24 cellular contexts compared by ENCODE assay signal in genomic region chr2:60583604-60584003, GRCh38. TPM values are rescaled to one million over a fixed set of nuclear protein-coding genes. Genes with fewer than 3 reads are reported as not detected.
DNase-seq lines count a peak whose midpoint lies in the region; ATAC-seq, FAIRE-seq and TF ChIP-seq lines count a peak whose summit lies in the region.
"Had no signal": no experiment of that assay in that cellular context is flagged by ENCODE, and none has a peak within 500 bp of the region (broad histone marks: within the 10 kb centered on the region; RNA-seq: fewer than 3 reads in every experiment).

No MANE protein-coding gene starts in this region.

- peaks cover 68% of the 10 kb centered on the region for H3K4me1 ChIP-seq in BLaER1
- H3K4me1 ChIP-seq in BLaER1 treated with 17β-estradiol and CSF1 and Interleukin-3, amounts not matched to agents 10 nM and 100 nM: peaks cover 0 to 73% (median 46%) of the 10 kb centered on the region in 10 experiments; a peak in 16 of 20 replicates
- H3K4me1 ChIP-seq: BE2C had no signal

- H3K9ac ChIP-seq in BLaER1: no peak overlapping the region
- no peak overlapping the region for H3K9ac ChIP-seq in BLaER1 treated with 17β-estradiol and CSF1 and Interleukin-3, amounts not matched to agents 10 nM and 100 nM

- FAIRE-seq in bronchial epithelial cell (lab: Jason Lieb, UNC): peak; percentile 36
- FAIRE-seq: A204.1, G401.6, GM12891, GM19239 had no signal

- ATAC-seq in GM21390 (IDR thresholded peaks at IDR 0.05; ENCODE audit: unreplicated experiment) (no peak), GM21423 (IDR thresholded peaks at IDR 0.05; ENCODE audit: unreplicated experiment) (no peak)

- no peaks in the 10 kb centered on the region for H4K20me1 ChIP-seq in BLaER1
- no peaks in the 10 kb centered on the region for H4K20me1 ChIP-seq in BLaER1 treated with 17β-estradiol and CSF1 and Interleukin-3, amounts not matched to agents 10 nM and 100 nM

- H3K4me2 ChIP-seq in BLaER1: peak overlapping the region; percentile 92
- peak overlapping the region in 9 of 11 experiments; percentile 11 to 83 (median 45); a peak in 13 of 22 replicates for H3K4me2 ChIP-seq in BLaER1 treated with 17β-estradiol and CSF1 and Interleukin-3, amounts not matched to agents 10 nM and 100 nM

- H3K27ac ChIP-seq in BLaER1 (no peak overlapping the region), dorsolateral prefrontal cortex (no peak overlapping the region)
- no peak overlapping the region for H3K27ac ChIP-seq in BLaER1 treated with 17β-estradiol and CSF1 and Interleukin-3, amounts not matched to agents 10 nM and 100 nM

- DNase-seq in bronchial epithelial cell (ENCODE audit: low read depth) (no peak), left kidney (ENCODE audit: low read depth, low spot score) (peak; percentile 20), dorsolateral prefrontal cortex (no peak), DMS153 treated with DMSO at 0.1 percent for 48 hours (lab: John Stamatoyannopoulos, UW; ENCODE audit: unreplicated experiment) (no peak)
- DNase-seq: 8988T; ACHN; BE2C; C1 segment of cervical spinal cord; CD4-positive, alpha-beta memory T cell; CD4-positive, CD25-positive, alpha-beta regulatory T cell; CD8-positive, alpha-beta memory T cell; COR-L47; DMS 273 treated with DMSO at 0.1 percent for 48 hours; DMS153; DMS79 treated with DMSO at 0.1 percent for 48 hours; GF-D8 had no signal

- H3K36me3 ChIP-seq in BLaER1 (no peaks in the 10 kb centered on the region), bronchial epithelial cell (ENCODE audit: control insufficient read depth, insufficient read depth, low read length) (no peaks in the 10 kb centered on the region)
- H3K36me3 ChIP-seq in BLaER1 treated with 17β-estradiol and CSF1 and Interleukin-3, amounts not matched to agents 10 nM and 100 nM: no peaks in the 10 kb centered on the region
- H3K36me3 ChIP-seq: BE2C had no signal

- TF ChIP-seq CTCF in bronchial epithelial cell (IDR thresholded peaks at IDR 0.05; ENCODE audit: insufficient read depth, low read length, severe bottlenecking) (no peak), dorsolateral prefrontal cortex (IDR thresholded peaks at IDR 0.05 in 54 of 56, conservative IDR thresholded peaks at IDR 0.05 in 2 of 56; ENCODE audit: low read depth in 1 of 56, partially characterized antibody in 56 of 56) (no peak)

- H3K4me3 ChIP-seq in BLaER1 (no peak overlapping the region), bronchial epithelial cell (ENCODE audit: low read depth, low read length) (no peak overlapping the region), dorsolateral prefrontal cortex (no peak overlapping the region)
- no peak overlapping the region for H3K4me3 ChIP-seq in BLaER1 treated with 17β-estradiol and CSF1 and Interleukin-3, amounts not matched to agents 10 nM and 100 nM

- H3K27me3 ChIP-seq in BLaER1: no peaks in the 10 kb centered on the region
- H3K27me3 ChIP-seq in BLaER1 treated with 17β-estradiol and CSF1 and Interleukin-3, amounts not matched to agents 10 nM and 100 nM: peaks cover 0 to 5% (median 0%) of the 10 kb centered on the region in 11 experiments; a peak in 3 of 22 replicates
- H3K27me3 ChIP-seq in bronchial epithelial cell (ENCODE audit: control insufficient read depth, insufficient read depth, low read length): peaks cover 4% of the 10 kb centered on the region
- H3K27me3 ChIP-seq in dorsolateral prefrontal cortex: peaks cover 0 to 11% (median 0%) of the 10 kb centered on the region in 45 donors

- intact Hi-C loops in dorsolateral prefrontal cortex (cut with DNase I): no loop called here

- 0 out of 2 replicates have a peak, but pooled peaks cover 5% of the 10 kb centered on the region for H3K9me3 ChIP-seq in BLaER1
- H3K9me3 ChIP-seq in BLaER1 treated with 17β-estradiol and CSF1 and Interleukin-3, amounts not matched to agents 10 nM and 100 nM (replicated peaks in 1 of 11): peaks cover 0 to 13% (median 6%) of the 10 kb centered on the region in 11 experiments; a peak in 9 of 22 replicates
- H3K9me3 ChIP-seq: BE2C had no signal

RNA-seq across cellular contexts. Expression of gene BCL11A, which starts 30.1 kb away (rescaled TPM):
- total RNA-seq in bronchial epithelial cell: 1.8 and 3.6 TPM in 2 replicates
- total RNA-seq in dorsolateral prefrontal cortex: 100 to 1,000 TPM in 76 of 120 experiments, 10 to 100 TPM in 44; 33.4 to 157 (median 108) TPM
